In the genomic region with DNA sequence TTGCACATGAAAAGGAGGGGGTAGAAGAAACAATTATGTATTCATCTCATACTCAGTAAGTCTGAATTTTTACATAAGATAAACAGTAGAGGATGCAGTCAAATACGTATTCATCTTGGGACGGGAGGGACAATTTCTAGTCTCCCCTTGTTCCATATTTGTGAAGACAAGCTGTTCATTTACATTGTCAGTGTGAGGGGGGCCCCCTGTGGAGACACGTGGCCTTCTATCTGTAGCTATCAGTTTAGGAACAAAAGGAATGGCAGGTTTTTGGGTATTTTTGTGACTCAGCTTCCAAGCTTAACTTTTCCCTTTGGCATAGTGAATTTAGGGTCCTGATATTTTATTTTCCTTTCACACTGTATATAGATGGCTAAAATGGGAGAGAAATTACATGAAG, we compare ENCODE assay signal across 3 cellular contexts.
TF ChIP-seq lines count a peak whose summit lies in the region.

No MANE protein-coding gene starts in this region.

TF ChIP-seq in SK-N-SH, 30 proteins besides CTCF, POLR2A, EP300 and RAD21:
- TF ChIP-seq, protein P1, sequence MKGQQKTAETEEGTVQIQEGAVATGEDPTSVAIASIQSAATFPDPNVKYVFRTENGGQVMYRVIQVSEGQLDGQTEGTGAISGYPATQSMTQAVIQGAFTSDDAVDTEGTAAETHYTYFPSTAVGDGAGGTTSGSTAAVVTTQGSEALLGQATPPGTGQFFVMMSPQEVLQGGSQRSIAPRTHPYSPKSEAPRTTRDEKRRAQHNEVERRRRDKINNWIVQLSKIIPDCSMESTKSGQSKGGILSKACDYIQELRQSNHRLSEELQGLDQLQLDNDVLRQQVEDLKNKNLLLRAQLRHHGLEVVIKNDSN (IDR thresholded peaks at IDR 0.05; ENCODE audit: borderline replicate concordance, low read depth): no peak
- TF ChIP-seq GABPA (IDR thresholded peaks at IDR 0.05; ENCODE audit: low read depth) (no peak), MEF2A (IDR thresholded peaks at IDR 0.05; ENCODE audit: borderline replicate concordance, low read depth) (no peak), RFX5 (IDR thresholded peaks at IDR 0.05; ENCODE audit: low read length) (no peak), SIN3A (IDR thresholded peaks at IDR 0.05; ENCODE audit: borderline replicate concordance, low read depth, low read length) (no peak), GATA2 (CRISPR knock-in tag; IDR thresholded peaks at IDR 0.05) (no peak), FOSL2 (IDR thresholded peaks at IDR 0.05; ENCODE audit: borderline replicate concordance, low read depth) (no peak), POLR2AphosphoS5 (IDR thresholded peaks at IDR 0.05; ENCODE audit: low read depth, low read length) (no peak), CHD2 (IDR thresholded peaks at IDR 0.05; ENCODE audit: low read length, partially characterized antibody) (no peak), NRF1 (IDR thresholded peaks at IDR 0.05; ENCODE audit: low read depth, low read length) (no peak), YY1 (IDR thresholded peaks at IDR 0.05; ENCODE audit: low read depth) (no peak), MAX (IDR thresholded peaks at IDR 0.05; ENCODE audit: low read depth) (no peak), RXRA (IDR thresholded peaks at IDR 0.05; ENCODE audit: borderline replicate concordance, low read depth) (no peak), RCOR1 (IDR thresholded peaks at IDR 0.05; ENCODE audit: low read length) (no peak), ELF1 (IDR thresholded peaks at IDR 0.05) (no peak)
- TF ChIP-seq, protein P2, sequence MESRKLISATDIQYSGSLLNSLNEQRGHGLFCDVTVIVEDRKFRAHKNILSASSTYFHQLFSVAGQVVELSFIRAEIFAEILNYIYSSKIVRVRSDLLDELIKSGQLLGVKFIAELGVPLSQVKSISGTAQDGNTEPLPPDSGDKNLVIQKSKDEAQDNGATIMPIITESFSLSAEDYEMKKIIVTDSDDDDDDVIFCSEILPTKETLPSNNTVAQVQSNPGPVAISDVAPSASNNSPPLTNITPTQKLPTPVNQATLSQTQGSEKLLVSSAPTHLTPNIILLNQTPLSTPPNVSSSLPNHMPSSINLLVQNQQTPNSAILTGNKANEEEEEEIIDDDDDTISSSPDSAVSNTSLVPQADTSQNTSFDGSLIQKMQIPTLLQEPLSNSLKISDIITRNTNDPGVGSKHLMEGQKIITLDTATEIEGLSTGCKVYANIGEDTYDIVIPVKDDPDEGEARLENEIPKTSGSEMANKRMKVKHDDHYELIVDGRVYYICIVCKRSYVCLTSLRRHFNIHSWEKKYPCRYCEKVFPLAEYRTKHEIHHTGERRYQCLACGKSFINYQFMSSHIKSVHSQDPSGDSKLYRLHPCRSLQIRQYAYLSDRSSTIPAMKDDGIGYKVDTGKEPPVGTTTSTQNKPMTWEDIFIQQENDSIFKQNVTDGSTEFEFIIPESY (IDR thresholded peaks at IDR 0.05; ENCODE audit: borderline replicate concordance, low read depth): no peak

TF ChIP-seq in SK-N-SH treated with all-trans-retinoic acid at 6 μM for 48 hours, 23 proteins besides CTCF, POLR2A, EP300 and RAD21 (continues in another document):
- TF ChIP-seq TCF4 (CRISPR knock-in tag; IDR thresholded peaks at IDR 0.05; ENCODE audit: borderline replicate concordance): no peak
- no peak for TF ChIP-seq ARNTL (CRISPR knock-in tag; IDR thresholded peaks at IDR 0.05; ENCODE audit: borderline replicate concordance, low read depth)
- TF ChIP-seq PPARA (CRISPR knock-in tag; IDR thresholded peaks at IDR 0.05; ENCODE audit: borderline replicate concordance): no peak
- TF ChIP-seq TSHZ2 (CRISPR knock-in tag; IDR thresholded peaks at IDR 0.05): no peak
- TF ChIP-seq ISL1 (CRISPR knock-in tag; IDR thresholded peaks at IDR 0.05): no peak
- TF ChIP-seq ZNF70 (CRISPR knock-in tag; IDR thresholded peaks at IDR 0.05): no peak
- no peak for TF ChIP-seq BACH2 (CRISPR knock-in tag; IDR thresholded peaks at IDR 0.05; ENCODE audit: borderline replicate concordance)
- TF ChIP-seq RARB (CRISPR knock-in tag; IDR thresholded peaks at IDR 0.05): no peak
- TF ChIP-seq, protein P3, sequence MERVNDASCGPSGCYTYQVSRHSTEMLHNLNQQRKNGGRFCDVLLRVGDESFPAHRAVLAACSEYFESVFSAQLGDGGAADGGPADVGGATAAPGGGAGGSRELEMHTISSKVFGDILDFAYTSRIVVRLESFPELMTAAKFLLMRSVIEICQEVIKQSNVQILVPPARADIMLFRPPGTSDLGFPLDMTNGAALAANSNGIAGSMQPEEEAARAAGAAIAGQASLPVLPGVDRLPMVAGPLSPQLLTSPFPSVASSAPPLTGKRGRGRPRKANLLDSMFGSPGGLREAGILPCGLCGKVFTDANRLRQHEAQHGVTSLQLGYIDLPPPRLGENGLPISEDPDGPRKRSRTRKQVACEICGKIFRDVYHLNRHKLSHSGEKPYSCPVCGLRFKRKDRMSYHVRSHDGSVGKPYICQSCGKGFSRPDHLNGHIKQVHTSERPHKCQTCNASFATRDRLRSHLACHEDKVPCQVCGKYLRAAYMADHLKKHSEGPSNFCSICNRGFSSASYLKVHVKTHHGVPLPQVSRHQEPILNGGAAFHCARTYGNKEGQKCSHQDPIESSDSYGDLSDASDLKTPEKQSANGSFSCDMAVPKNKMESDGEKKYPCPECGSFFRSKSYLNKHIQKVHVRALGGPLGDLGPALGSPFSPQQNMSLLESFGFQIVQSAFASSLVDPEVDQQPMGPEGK (CRISPR knock-in tag; IDR thresholded peaks at IDR 0.05; ENCODE audit: borderline replicate concordance): no peak
- TF ChIP-seq ZNF565 (CRISPR knock-in tag; conservative IDR thresholded peaks at IDR 0.05; ENCODE audit: low read depth): no peak
- no peak for TF ChIP-seq CREB5 (CRISPR knock-in tag; IDR thresholded peaks at IDR 0.05; ENCODE audit: low read depth)
- no peak for TF ChIP-seq ESRRG (CRISPR knock-in tag; IDR thresholded peaks at IDR 0.05)
- no peak for TF ChIP-seq ZNF8 (CRISPR knock-in tag; IDR thresholded peaks at IDR 0.05)

TF ChIP-seq in H1, 55 proteins besides CTCF, POLR2A, EP300 and RAD21:
- TF ChIP-seq, protein P4, sequence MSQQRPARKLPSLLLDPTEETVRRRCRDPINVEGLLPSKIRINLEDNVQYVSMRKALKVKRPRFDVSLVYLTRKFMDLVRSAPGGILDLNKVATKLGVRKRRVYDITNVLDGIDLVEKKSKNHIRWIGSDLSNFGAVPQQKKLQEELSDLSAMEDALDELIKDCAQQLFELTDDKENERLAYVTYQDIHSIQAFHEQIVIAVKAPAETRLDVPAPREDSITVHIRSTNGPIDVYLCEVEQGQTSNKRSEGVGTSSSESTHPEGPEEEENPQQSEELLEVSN (IDR thresholded peaks at IDR 0.05): peak; percentile 80
- TF ChIP-seq, protein P5, sequence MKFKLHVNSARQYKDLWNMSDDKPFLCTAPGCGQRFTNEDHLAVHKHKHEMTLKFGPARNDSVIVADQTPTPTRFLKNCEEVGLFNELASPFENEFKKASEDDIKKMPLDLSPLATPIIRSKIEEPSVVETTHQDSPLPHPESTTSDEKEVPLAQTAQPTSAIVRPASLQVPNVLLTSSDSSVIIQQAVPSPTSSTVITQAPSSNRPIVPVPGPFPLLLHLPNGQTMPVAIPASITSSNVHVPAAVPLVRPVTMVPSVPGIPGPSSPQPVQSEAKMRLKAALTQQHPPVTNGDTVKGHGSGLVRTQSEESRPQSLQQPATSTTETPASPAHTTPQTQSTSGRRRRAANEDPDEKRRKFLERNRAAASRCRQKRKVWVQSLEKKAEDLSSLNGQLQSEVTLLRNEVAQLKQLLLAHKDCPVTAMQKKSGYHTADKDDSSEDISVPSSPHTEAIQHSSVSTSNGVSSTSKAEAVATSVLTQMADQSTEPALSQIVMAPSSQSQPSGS (IDR thresholded peaks at IDR 0.05; ENCODE audit: low read length): peak; percentile 38; the same call in 1 of the 2 replicates
- TF ChIP-seq MAX (IDR thresholded peaks at IDR 0.05) (peak; percentile 94), CREB1 (IDR thresholded peaks at IDR 0.05) (no peak)
